ENCODE assay signal across 22 cellular contexts in the genomic region with DNA sequence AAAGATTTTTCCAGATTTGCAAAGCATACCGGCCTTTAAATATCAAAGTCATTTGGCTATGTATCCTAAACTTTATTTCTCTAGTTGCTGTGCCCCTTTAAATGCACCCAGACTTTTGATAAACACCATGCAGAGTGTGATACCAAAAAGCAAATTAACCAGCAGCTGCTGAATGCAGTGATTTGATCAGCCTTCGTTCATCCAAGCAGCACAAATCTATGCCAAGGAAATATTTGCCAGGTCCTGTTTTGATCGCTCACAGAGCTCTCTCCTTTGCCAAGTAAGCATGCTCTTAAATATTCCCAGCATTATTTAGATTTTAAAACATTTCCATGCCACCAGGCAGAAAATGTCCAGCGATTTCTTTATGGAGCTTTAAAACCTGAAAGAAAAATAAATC. TPM values are rescaled to one million over a fixed set of nuclear protein-coding genes. Genes with fewer than 3 reads are reported as not detected.
"Had no signal": no experiment of that assay in that cellular context is flagged by ENCODE, and none has a peak within 500 bp of the region (broad histone marks: within the 10 kb centered on the region; RNA-seq: fewer than 3 reads in every experiment).

No MANE protein-coding gene starts in this region.

- H3K4me3 Mint-ChIP-seq: activated CD8-positive, alpha-beta T cell treated with anti-CD3 and anti-CD28 coated beads, Interleukin-2, amount 10 ng/mL, durations not matched to agents 7 days and 5 days; naive B cell; stimulated activated memory B cell treated with anti-CD40 and anti-IgM and Interleukin-4, amounts not matched to agents 10 μg/mL and 1 μg/mL and 100 μg/mL, for 72 hours; T-helper 2 cell treated with Interferon-gamma antibody and Interleukin-4, amounts not matched to agents 5 μg/mL and 100 μg/mL, for 36 hours; type B pancreatic cell had no signal

- ATAC-seq: activated CD8-positive, alpha-beta T cell treated with anti-CD3 and anti-CD28 coated beads, Interleukin-2, amount 10 ng/mL, durations not matched to agents 7 days and 5 days; activated naive CD4-positive, alpha-beta T cell treated with anti-CD3 and anti-CD28 coated beads, Interleukin-2, amount 50 U/mL, for 72 hours; heart left ventricle; left lung; sciatic nerve; stimulated activated memory B cell treated with anti-CD40 and anti-IgM and Interleukin-4, amounts not matched to agents 10 μg/mL and 1 μg/mL and 100 μg/mL, for 72 hours had no signal

- H3K36me3 ChIP-seq: adrenal gland, colonic mucosa, esophagus muscularis mucosa, heart left ventricle, left lung, stomach, vagina had no signal

- H3K4me1 ChIP-seq: adrenal gland, colonic mucosa, heart left ventricle, left lung, vagina had no signal

- DNase-seq: activated CD4-positive, alpha-beta T cell treated with anti-CD3 and anti-CD28 coated beads for 1 hour; activated CD4-positive, alpha-beta T cell treated with anti-CD3 and anti-CD28 coated beads, Interleukin-2, amount 50 U/mL, for 1 hour; activated CD8-positive, alpha-beta T cell treated with anti-CD3 and anti-CD28 coated beads, Interleukin-2, amount 10 ng/mL, durations not matched to agents 7 days and 5 days; activated T-cell treated with anti-CD3 and anti-CD28 coated beads, Interleukin-2, amount 50 U/mL, for 1 hour; adrenal gland; colonic mucosa; heart left ventricle; left lung; naive B cell; nucleus accumbens; stimulated activated CD4-positive, alpha-beta T cell treated with anti-CD3 and anti-CD28 coated beads, Interleukin-15, amount 100 ng/mL, for 24 hours; stomach had no signal

- H3K27me3 ChIP-seq: adrenal gland, colonic mucosa, esophagus muscularis mucosa, heart left ventricle, left lung, stomach, vagina had no signal

- H3K9me3 Mint-ChIP-seq: activated naive CD4-positive, alpha-beta T cell treated with anti-CD3 and anti-CD28 coated beads, Interleukin-2, amount 50 U/mL, for 72 hours; stimulated activated memory B cell treated with anti-CD40 and anti-IgM and Interleukin-4, amounts not matched to agents 10 μg/mL and 1 μg/mL and 100 μg/mL, for 72 hours; T-helper 2 cell treated with Interferon-gamma antibody and Interleukin-4, amounts not matched to agents 5 μg/mL and 100 μg/mL, for 36 hours; type B pancreatic cell had no signal

- H3K27ac Mint-ChIP-seq: activated CD8-positive, alpha-beta T cell treated with anti-CD3 and anti-CD28 coated beads, Interleukin-2, amount 10 ng/mL, durations not matched to agents 7 days and 5 days; activated naive CD4-positive, alpha-beta T cell treated with anti-CD3 and anti-CD28 coated beads, Interleukin-2, amount 50 U/mL, for 72 hours; stimulated activated memory B cell treated with anti-CD40 and anti-IgM and Interleukin-4, amounts not matched to agents 10 μg/mL and 1 μg/mL and 100 μg/mL, for 72 hours; T-helper 2 cell treated with Interferon-gamma antibody and Interleukin-4, amounts not matched to agents 5 μg/mL and 100 μg/mL, for 36 hours; type B pancreatic cell had no signal

- H3K4me1 Mint-ChIP-seq: stimulated activated memory B cell treated with anti-CD40 and anti-IgM and Interleukin-4, amounts not matched to agents 10 μg/mL and 1 μg/mL and 100 μg/mL, for 72 hours had no signal

- H3K27ac ChIP-seq: adrenal gland, colonic mucosa, left lung, vagina had no signal

- H3K4me3 ChIP-seq: adrenal gland, colonic mucosa, heart left ventricle, left lung, lung, smooth muscle cell, stomach, vagina had no signal

- H3K27me3 Mint-ChIP-seq: type B pancreatic cell had no signal

- H3K36me3 Mint-ChIP-seq: activated naive CD4-positive, alpha-beta T cell treated with anti-CD3 and anti-CD28 coated beads, Interleukin-2, amount 50 U/mL, for 72 hours; naive B cell; stimulated activated memory B cell treated with anti-CD40 and anti-IgM and Interleukin-4, amounts not matched to agents 10 μg/mL and 1 μg/mL and 100 μg/mL, for 72 hours; type B pancreatic cell had no signal

RNA-seq across cellular contexts. Expression of a gene that starts 35.8 kb away (rescaled TPM):
- polyA plus RNA-seq: neural cell had no signal
